7 cellular contexts compared by ENCODE assay signal in genomic region chr1:156805766-156806511, GRCh38. TPM values are rescaled to one million over a fixed set of nuclear protein-coding genes. Genes with fewer than 3 reads are reported as not detected.
DNase-seq lines count a peak whose midpoint lies in the region; ATAC-seq and TF ChIP-seq lines count a peak whose summit lies in the region.
"Had no signal": no experiment of that assay in that cellular context is flagged by ENCODE, and none has a peak within 500 bp of the region (broad histone marks: within the 10 kb centered on the region; RNA-seq: fewer than 3 reads in every experiment).

No MANE protein-coding gene starts in this region.

- no peak overlapping the region for H3K4me3 Mint-ChIP-seq in activated T-helper 17 cell treated with anti-CD3 and anti-CD28 coated beads, Interleukin-2, amount 50 U/mL, for 72 hours
- H3K4me3 Mint-ChIP-seq in mesothelial cell of epicardium, result no peak overlapping the region
- H3K4me3 Mint-ChIP-seq: endodermal cell had no signal

- H3K27me3 Mint-ChIP-seq in activated T-helper 17 cell treated with anti-CD3 and anti-CD28 coated beads, Interleukin-2, amount 50 U/mL, for 72 hours, result no peaks in the 10 kb centered on the region
- peaks cover 6% of the 10 kb centered on the region for H3K27me3 Mint-ChIP-seq in mesothelial cell of epicardium (ENCODE audit: low read depth)

- no peak for ATAC-seq in activated T-helper 17 cell treated with anti-CD3 and anti-CD28 coated beads, Interleukin-2, amount 50 U/mL, for 72 hours (replicated peaks)
- ATAC-seq in HG02938 (IDR thresholded peaks at IDR 0.05; ENCODE audit: unreplicated experiment), result no peak
- ATAC-seq in activated CD4-positive, CD25-positive, alpha-beta regulatory T cell treated with anti-CD3 and anti-CD28 coated beads, Interleukin-2, amount 50 U/mL, for 24 hours, result no peak

- H3K27ac Mint-ChIP-seq in activated T-helper 17 cell treated with anti-CD3 and anti-CD28 coated beads, Interleukin-2, amount 50 U/mL, for 72 hours, result peak overlapping the region; percentile 89
- H3K27ac Mint-ChIP-seq in mesothelial cell of epicardium, result peak overlapping the region; percentile 74
- H3K27ac Mint-ChIP-seq: endodermal cell had no signal

- H3K36me3 Mint-ChIP-seq in activated T-helper 17 cell treated with anti-CD3 and anti-CD28 coated beads, Interleukin-2, amount 50 U/mL, for 72 hours (ENCODE audit: low read depth), result peaks cover 91% of the 10 kb centered on the region
- H3K36me3 Mint-ChIP-seq in mesothelial cell of epicardium, result peaks cover 7% of the 10 kb centered on the region

- H3K4me1 Mint-ChIP-seq in activated T-helper 17 cell treated with anti-CD3 and anti-CD28 coated beads, Interleukin-2, amount 50 U/mL, for 72 hours, result peaks cover 48% of the 10 kb centered on the region
- H3K4me1 Mint-ChIP-seq in mesothelial cell of epicardium, result peaks cover 27% of the 10 kb centered on the region

- no peaks in the 10 kb centered on the region for H3K9me3 Mint-ChIP-seq in activated T-helper 17 cell treated with anti-CD3 and anti-CD28 coated beads, Interleukin-2, amount 50 U/mL, for 72 hours
- no peaks in the 10 kb centered on the region for H3K9me3 Mint-ChIP-seq in mesothelial cell of epicardium
- H3K9me3 Mint-ChIP-seq: endodermal cell had no signal

- DNase-seq in DMS79 treated with DMSO at 0.1 percent for 48 hours (lab: John Stamatoyannopoulos, UW) (peak; percentile 93), mesothelial cell of epicardium (ENCODE audit: low spot score in 2 of 2, unreplicated experiment in 2 of 2) (no peak), C1 segment of cervical spinal cord (lab: John Stamatoyannopoulos, UW) (no peak)
- DNase-seq: endodermal cell had no signal

- TF ChIP-seq CTCF in mesothelial cell of epicardium (IDR thresholded peaks at IDR 0.05; ENCODE audit: unreplicated experiment), result no peak

RNA-seq across cellular contexts. Expression of gene SH2D2A, which starts 10.7 kb away (rescaled TPM):
- total RNA-seq in activated T-helper 17 cell treated with anti-CD3 and anti-CD28 coated beads, Interleukin-2, amount 50 U/mL, for 72 hours, result 100 to 1,000 TPM; 173 to 257 TPM
- total RNA-seq in mesothelial cell of epicardium, result 0.58 to 2.1 TPM (median 0.89 TPM) in 3 replicates

RNA-seq across cellular contexts. Expression of gene PRCC, which starts 38.6 kb away (rescaled TPM):
- 10 to 100 TPM; 54.0 to 76.7 TPM for total RNA-seq in activated T-helper 17 cell treated with anti-CD3 and anti-CD28 coated beads, Interleukin-2, amount 50 U/mL, for 72 hours
- 78.4 to 93.9 TPM (median 93.7 TPM) in 3 replicates for total RNA-seq in mesothelial cell of epicardium

RNA-seq across cellular contexts. Expression of gene INSRR, which starts 53.0 kb away (rescaled TPM):
- total RNA-seq in activated T-helper 17 cell treated with anti-CD3 and anti-CD28 coated beads, Interleukin-2, amount 50 U/mL, for 72 hours, result under 1 TPM; 0.04 to 0.66 TPM
- total RNA-seq in mesothelial cell of epicardium, result 0.45 to 0.66 TPM (median 0.51 TPM) in 3 replicates

RNA-seq across cellular contexts. Expression of gene HDGF, which starts 54.5 kb away (rescaled TPM):
- total RNA-seq in activated T-helper 17 cell treated with anti-CD3 and anti-CD28 coated beads, Interleukin-2, amount 50 U/mL, for 72 hours, result 100 to 1,000 TPM; 270 to 361 TPM
- 176 to 183 TPM (median 182 TPM) in 3 replicates for total RNA-seq in mesothelial cell of epicardium

RNA-seq across cellular contexts. Expression of gene NTRK1, which starts 54.7 kb away (rescaled TPM):
- 10 to 100 TPM in 1 of 2 donors, 1 to 10 TPM in 1; 2.5 to 13.3 TPM for total RNA-seq in activated T-helper 17 cell treated with anti-CD3 and anti-CD28 coated beads, Interleukin-2, amount 50 U/mL, for 72 hours
- total RNA-seq in mesothelial cell of epicardium, result 1.2 to 1.3 TPM (median 1.3 TPM) in 3 replicates

Comparison
In these comparisons a context has a peak if more than half of its experiments do, and no peak if none do; other contexts are left out.
1. RNA of gene SH2D2A, which starts 10.7 kb away (total RNA-seq): 173 to 257 TPM in activated T-helper 17 cell treated with anti-CD3 and anti-CD28 coated beads, Interleukin-2, amount 50 U/mL, for 72 hours; 0.58 to 2.1 TPM in mesothelial cell of epicardium; every median in the first group is over 10 times any median in the second.